ENCODE assay signal across 11 cellular contexts in genomic region chr11:76763573-76764348, GRCh38. TPM values are rescaled to one million over a fixed set of nuclear protein-coding genes. Genes with fewer than 3 reads are reported as not detected.
A peak's percentile ranks its signal among the peaks of the same experiment; 100 is the strongest.
DNase-seq lines count a peak whose midpoint lies in the region; ATAC-seq and TF ChIP-seq lines count a peak whose summit lies in the region.
"Had no signal": no experiment of that assay in that cellular context is flagged by ENCODE, and none has a peak within 500 bp of the region (broad histone marks: within the 10 kb centered on the region; RNA-seq: fewer than 3 reads in every experiment).

No MANE protein-coding gene starts in this region.

- no peak for TF ChIP-seq CTCF in fibroblast of villous mesenchyme (IDR thresholded peaks at IDR 0.05; ENCODE audit: insufficient read depth, low read depth, low read length)

- H3K9me3 Mint-ChIP-seq in activated T-helper 17 cell treated with anti-CD3 and anti-CD28 coated beads, Interleukin-2, amount 50 U/mL, for 72 hours, result no peaks in the 10 kb centered on the region
- H3K9me3 Mint-ChIP-seq: activated B cell treated with CpG ODN at 0.5 μM for 24 hours; naive thymus-derived CD4-positive, alpha-beta T cell had no signal

- no peak overlapping the region for H3K4me3 Mint-ChIP-seq in activated T-helper 17 cell treated with anti-CD3 and anti-CD28 coated beads, Interleukin-2, amount 50 U/mL, for 72 hours
- H3K4me3 Mint-ChIP-seq: activated B cell treated with CpG ODN at 0.5 μM for 24 hours; activated naive CD8-positive, alpha-beta T cell; naive thymus-derived CD4-positive, alpha-beta T cell had no signal

- H3K27me3 Mint-ChIP-seq in activated T-helper 17 cell treated with anti-CD3 and anti-CD28 coated beads, Interleukin-2, amount 50 U/mL, for 72 hours, result no peaks in the 10 kb centered on the region
- H3K27me3 Mint-ChIP-seq: activated naive CD8-positive, alpha-beta T cell had no signal

- ATAC-seq in activated T-helper 17 cell treated with anti-CD3 and anti-CD28 coated beads, Interleukin-2, amount 50 U/mL, for 72 hours (replicated peaks), result peak; percentile 30
- ATAC-seq: naive thymus-derived CD4-positive, alpha-beta T cell had no signal

- no peak overlapping the region for H3K27ac Mint-ChIP-seq in activated T-helper 17 cell treated with anti-CD3 and anti-CD28 coated beads, Interleukin-2, amount 50 U/mL, for 72 hours
- H3K27ac Mint-ChIP-seq: activated B cell treated with CpG ODN at 0.5 μM for 24 hours; activated naive CD8-positive, alpha-beta T cell; naive thymus-derived CD4-positive, alpha-beta T cell had no signal

- no peaks in the 10 kb centered on the region for H3K36me3 Mint-ChIP-seq in activated T-helper 17 cell treated with anti-CD3 and anti-CD28 coated beads, Interleukin-2, amount 50 U/mL, for 72 hours (ENCODE audit: low read depth)
- H3K36me3 Mint-ChIP-seq: activated naive CD8-positive, alpha-beta T cell; naive thymus-derived CD4-positive, alpha-beta T cell had no signal

- H3K4me1 Mint-ChIP-seq in activated T-helper 17 cell treated with anti-CD3 and anti-CD28 coated beads, Interleukin-2, amount 50 U/mL, for 72 hours, result peaks cover 19% of the 10 kb centered on the region

- no peak overlapping the region for H3K4me3 ChIP-seq in fibroblast of villous mesenchyme (ENCODE audit: low read depth, low read length)

- DNase-seq in EL (peak; percentile 93), fibroblast of villous mesenchyme (ENCODE audit: low read depth) (peak; percentile 77), renal cortical epithelial cell (ENCODE audit: low read depth) (peak; percentile 89), NCI-H2196 (lab: John Stamatoyannopoulos, UW; ENCODE audit: unreplicated experiment) (no peak), epidermal melanocyte (ENCODE audit: insufficient read length, low spot score) (no peak), ureter (ENCODE audit: low spot score) (no peak)
- DNase-seq in stimulated activated CD4-positive, alpha-beta T cell treated with anti-CD3 and anti-CD28 coated beads, Interleukin-4, amount 100 ng/mL, for 1 hour, result no peak
- DNase-seq: activated B cell treated with CpG ODN at 0.5 μM for 24 hours; naive thymus-derived CD4-positive, alpha-beta T cell had no signal

RNA-seq across cellular contexts. Expression of gene TSKU, which starts 19.4 kb away (rescaled TPM):
- total RNA-seq in activated T-helper 17 cell treated with anti-CD3 and anti-CD28 coated beads, Interleukin-2, amount 50 U/mL, for 72 hours, result 10 to 100 TPM in 1 of 2 donors, 1 to 10 TPM in 1; 3.2 to 45.6 TPM
- total RNA-seq in fibroblast of villous mesenchyme (18.6 and 20.9 TPM in 2 replicates), renal cortical epithelial cell (13.5 and 29.5 TPM in 2 replicates), ureter (79.5 TPM)
- total RNA-seq: activated B cell treated with CpG ODN at 0.5 μM for 24 hours had no signal

Comparison
In these comparisons a context has a peak if more than half of its experiments do, and no peak if none do; other contexts are left out.
1. DNase-seq: peak in EL (single experiment), fibroblast of villous mesenchyme (single experiment) and renal cortical epithelial cell (single experiment); none in stimulated activated CD4-positive, alpha-beta T cell treated with anti-CD3 and anti-CD28 coated beads, Interleukin-4, amount 100 ng/mL, for 1 hour (single experiment), NCI-H2196 (single experiment), epidermal melanocyte (single experiment) and ureter (single experiment).